In the genomic region with DNA sequence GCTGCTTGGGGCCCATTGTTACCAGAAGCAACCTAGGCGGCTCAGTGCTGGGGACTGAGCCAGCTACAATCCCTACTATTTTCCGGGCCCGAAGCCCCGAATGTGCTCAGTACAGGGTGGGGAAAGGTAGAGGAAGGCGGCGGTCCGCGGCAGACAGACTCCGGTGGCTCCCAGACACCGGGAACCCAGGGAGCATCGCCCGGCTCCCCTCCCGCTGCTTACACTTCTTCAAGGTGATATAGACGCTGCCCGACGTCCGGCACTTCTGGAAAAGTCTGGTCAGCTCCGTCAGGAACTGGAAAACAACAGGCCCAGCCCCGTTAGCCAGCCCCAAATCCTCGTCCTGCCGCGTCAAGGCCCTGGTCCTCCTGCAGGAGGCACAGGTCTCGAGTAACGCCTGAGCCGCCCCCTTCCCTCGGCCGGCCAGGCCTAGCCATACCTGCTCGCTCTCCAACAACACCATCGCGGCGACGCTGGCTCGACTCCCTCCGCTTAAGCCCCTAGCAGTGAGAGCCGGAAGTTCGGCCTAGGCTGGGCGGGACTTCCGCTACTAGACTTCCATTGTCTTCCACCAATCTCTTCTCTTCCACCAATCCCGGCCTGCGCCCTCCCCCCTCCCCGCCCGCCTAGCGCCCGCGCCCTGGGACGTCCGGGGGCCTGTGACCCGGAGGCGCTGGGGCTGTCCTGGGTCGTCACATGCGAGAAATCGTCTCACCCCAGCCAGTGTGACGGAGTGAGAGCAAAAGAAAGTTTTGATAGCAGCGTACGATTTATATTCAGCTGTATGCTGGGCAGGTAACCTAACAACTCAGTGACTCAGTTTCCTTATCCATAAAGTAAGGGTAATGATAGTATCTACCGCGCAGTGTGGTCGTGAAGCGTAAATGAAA, we compare ENCODE assay signal across 8 cellular contexts. TPM values are rescaled to one million over a fixed set of nuclear protein-coding genes. Genes with fewer than 3 reads are reported as not detected.
DNase-seq lines count a peak whose midpoint lies in the region; ATAC-seq and TF ChIP-seq lines count a peak whose summit lies in the region.

A gene with protein sequence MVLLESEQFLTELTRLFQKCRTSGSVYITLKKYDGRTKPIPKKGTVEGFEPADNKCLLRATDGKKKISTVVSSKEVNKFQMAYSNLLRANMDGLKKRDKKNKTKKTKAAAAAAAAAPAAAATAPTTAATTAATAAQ (minus strand): TSS at position 528 of the 890 bp plus-strand sequence. CDS start 65 bp downstream, at position 463.

- H3K36me3 ChIP-seq in BLaER1 treated with 17β-estradiol and CSF1 and Interleukin-3, amounts not matched to agents 10 nM and 100 nM = peaks cover 35 to 43% (median 40%) of the 10 kb centered on the region in 11 experiments
- peaks cover 20% of the 10 kb centered on the region for H3K36me3 ChIP-seq in colonic mucosa

- peak within 1 kb of the TSS; percentile 97 for H3K27ac Mint-ChIP-seq in activated CD4-positive, alpha-beta T cell treated with anti-CD3 and anti-CD28 coated beads, Interleukin-2, amount 10 ng/mL, durations not matched to agents 24 days and 14 days

- no peaks in the 10 kb centered on the region for H3K9me3 Mint-ChIP-seq in activated CD4-positive, alpha-beta T cell treated with anti-CD3 and anti-CD28 coated beads, Interleukin-2, amount 10 ng/mL, durations not matched to agents 24 days and 14 days

- DNase-seq in NCI-H526 treated with DMSO at 0.1 percent for 48 hours (lab: John Stamatoyannopoulos, UW) = peak; percentile 87
- peak; percentile 97 for DNase-seq in activated CD4-positive, alpha-beta T cell treated with anti-CD3 and anti-CD28 coated beads, Interleukin-2, amount 10 ng/mL, durations not matched to agents 24 days and 14 days
- DNase-seq in colonic mucosa = peak; percentile 96
- DNase-seq in stimulated activated CD4-positive, alpha-beta T cell treated with anti-CD3 and anti-CD28 coated beads, Interleukin-1b, Interleukin-23, amount 100 ng/mL, for 24 hours (ENCODE audit: low read depth in 4 of 4, low spot score in 1 of 4) = peak; percentile 78 to 94 (median 90)

- no peaks in the 10 kb centered on the region for H3K27me3 ChIP-seq in BLaER1 treated with 17β-estradiol and CSF1 and Interleukin-3, amounts not matched to agents 10 nM and 100 nM
- no peaks in the 10 kb centered on the region for H3K27me3 ChIP-seq in colonic mucosa
- no peaks in the 10 kb centered on the region for H3K27me3 ChIP-seq in layer of hippocampus (ENCODE audit: control insufficient read depth, insufficient read depth, low read length)

- H4K20me1 ChIP-seq in BLaER1 treated with 17β-estradiol and CSF1 and Interleukin-3, amounts not matched to agents 10 nM and 100 nM = peaks cover 0 to 41% (median 29%) of the 10 kb centered on the region in 11 experiments; a peak in 15 of 22 replicates

- TF ChIP-seq CTCF in colonic mucosa (IDR thresholded peaks at IDR 0.05) = no peak

- no peaks in the 10 kb centered on the region for H3K9me3 ChIP-seq in BLaER1 treated with 17β-estradiol and CSF1 and Interleukin-3, amounts not matched to agents 10 nM and 100 nM (replicated peaks in 1 of 11)
- no peaks in the 10 kb centered on the region for H3K9me3 ChIP-seq in colonic mucosa

- ATAC-seq in GM19351 (IDR thresholded peaks at IDR 0.05; ENCODE audit: unreplicated experiment) = peak; percentile 90
- ATAC-seq in HG03520 (IDR thresholded peaks at IDR 0.05; ENCODE audit: unreplicated experiment) = peak; percentile 90

- peaks cover 25 to 50% (median 34%) of the 10 kb centered on the region in 10 experiments for H3K4me1 ChIP-seq in BLaER1 treated with 17β-estradiol and CSF1 and Interleukin-3, amounts not matched to agents 10 nM and 100 nM
- no peaks in the 10 kb centered on the region for H3K4me1 ChIP-seq in colonic mucosa

- peak within 1 kb of the TSS; percentile 85 to 95 (median 92) for H3K27ac ChIP-seq in BLaER1 treated with 17β-estradiol and CSF1 and Interleukin-3, amounts not matched to agents 10 nM and 100 nM
- H3K27ac ChIP-seq in colonic mucosa (peak within 1 kb of the TSS; percentile 98), layer of hippocampus (ENCODE audit: low read depth, low read length) (peak within 1 kb of the TSS; percentile 97)

- H3K36me3 Mint-ChIP-seq in activated CD4-positive, alpha-beta T cell treated with anti-CD3 and anti-CD28 coated beads, Interleukin-2, amount 10 ng/mL, durations not matched to agents 24 days and 14 days (ENCODE audit: low read depth) = peaks cover 40% of the 10 kb centered on the region

- peak within 1 kb of the TSS; percentile 86 to 100 (median 92) for H3K4me3 ChIP-seq in BLaER1 treated with 17β-estradiol and CSF1 and Interleukin-3, amounts not matched to agents 10 nM and 100 nM
- H3K4me3 ChIP-seq in colonic mucosa = peak within 1 kb of the TSS; percentile 94

- H3K4me2 ChIP-seq in BLaER1 treated with 17β-estradiol and CSF1 and Interleukin-3, amounts not matched to agents 10 nM and 100 nM = peak within 1 kb of the TSS; percentile 79 to 94 (median 90)

- peaks cover 37% of the 10 kb centered on the region for H3K4me1 Mint-ChIP-seq in activated CD4-positive, alpha-beta T cell treated with anti-CD3 and anti-CD28 coated beads, Interleukin-2, amount 10 ng/mL, durations not matched to agents 24 days and 14 days

- H3K4me3 Mint-ChIP-seq in activated CD4-positive, alpha-beta T cell treated with anti-CD3 and anti-CD28 coated beads, Interleukin-2, amount 10 ng/mL, durations not matched to agents 24 days and 14 days = peak within 1 kb of the TSS; percentile 99

- intact Hi-C loops in activated CD4-positive, alpha-beta T cell treated with anti-CD3 and anti-CD28 coated beads, Interleukin-2, amount 10 ng/mL, durations not matched to agents 24 days and 14 days (cut with micrococcal nuclease) = loop anchor here (2.0 kb wide), 3 partner anchors 70 to 256 kb away; partner anchors contain the start of genes BMF, BUB1B and FSIP1
- intact Hi-C loops in colonic mucosa (cut with DNase I) = no loop called here

- peak within 1 kb of the TSS; percentile 90 to 99 (median 96) for H3K9ac ChIP-seq in BLaER1 treated with 17β-estradiol and CSF1 and Interleukin-3, amounts not matched to agents 10 nM and 100 nM
- H3K9ac ChIP-seq in colonic mucosa (ENCODE audit: low read depth in 2 of 2, low read length in 2 of 2) = peak within 1 kb of the TSS; percentile 96 to 97

- H3K27me3 Mint-ChIP-seq in activated CD4-positive, alpha-beta T cell treated with anti-CD3 and anti-CD28 coated beads, Interleukin-2, amount 10 ng/mL, durations not matched to agents 24 days and 14 days = no peaks in the 10 kb centered on the region

RNA-seq across cellular contexts. Expression of the gene that starts here (rescaled TPM):
- total RNA-seq in activated CD4-positive, alpha-beta T cell treated with anti-CD3 and anti-CD28 coated beads, Interleukin-2, amount 10 ng/mL, durations not matched to agents 24 days and 14 days = 153 and 155 TPM in 2 replicates
- total RNA-seq in colonic mucosa = 100 to 1,000 TPM; 163 to 167 TPM

Comparison
In these comparisons a context has a peak if more than half of its experiments do, and no peak if none do; other contexts are left out.
1. Peak in every context shown above with its lines: DNase-seq, ATAC-seq, H3K4me3 ChIP-seq and H3K27ac ChIP-seq.